Comparison of ENCODE assay signal across 16 cellular contexts in genomic region chr18:79657342-79657996, GRCh38. TPM values are rescaled to one million over a fixed set of nuclear protein-coding genes. Genes with fewer than 3 reads are reported as not detected.
A peak's percentile ranks its signal among the peaks of the same experiment; 100 is the strongest.
DNase-seq lines count a peak whose midpoint lies in the region; ATAC-seq and TF ChIP-seq lines count a peak whose summit lies in the region.
"Had no signal": no experiment of that assay in that cellular context is flagged by ENCODE, and none has a peak within 500 bp of the region (broad histone marks: within the 10 kb centered on the region; RNA-seq: fewer than 3 reads in every experiment).

No MANE protein-coding gene starts in this region.

- peaks cover 0 to 3% (median 1%) of the 10 kb centered on the region in 5 donors for H3K36me3 Mint-ChIP-seq in naive thymus-derived CD4-positive, alpha-beta T cell
- H3K36me3 Mint-ChIP-seq: CD4-positive, alpha-beta memory T cell had no signal

- H3K27me3 ChIP-seq in prostate gland (replicated peaks; ENCODE audit: insufficient read depth), result no peaks in the 10 kb centered on the region
- H3K27me3 ChIP-seq in naive thymus-derived CD4-positive, alpha-beta T cell (ENCODE audit: control insufficient read depth in 2 of 2, insufficient read depth in 2 of 2, low read length in 2 of 2), result no peaks in the 10 kb centered on the region

- no peaks in the 10 kb centered on the region for H3K4me1 Mint-ChIP-seq in naive thymus-derived CD4-positive, alpha-beta T cell
- H3K4me1 Mint-ChIP-seq: CD4-positive, alpha-beta memory T cell had no signal

- H3K36me3 ChIP-seq in prostate gland, result no peaks in the 10 kb centered on the region
- no peaks in the 10 kb centered on the region for H3K36me3 ChIP-seq in naive thymus-derived CD4-positive, alpha-beta T cell (ENCODE audit: control insufficient read depth in 2 of 3, insufficient read depth in 3 of 3, low read length in 3 of 3)
- H3K36me3 ChIP-seq: left ventricle myocardium inferior had no signal

- POLR2A ChIA-PET in naive thymus-derived CD4-positive, alpha-beta T cell (lab: Charles Lee), result no interaction called here

- peaks cover 0 to 11% (median 4%) of the 10 kb centered on the region in 11 donors for H3K9me3 Mint-ChIP-seq in naive thymus-derived CD4-positive, alpha-beta T cell

- TF ChIP-seq CTCF in choroid plexus epithelial cell (conservative IDR thresholded peaks at IDR 0.05; ENCODE audit: low read depth, low read length) (peak; percentile 29), prostate gland (IDR thresholded peaks at IDR 0.05) (peak in 2 of 4 experiments; percentile 43 to 51)

- peaks cover 3% of the 10 kb centered on the region for H3K4me1 ChIP-seq in prostate gland (replicated peaks)
- H3K4me1 ChIP-seq in naive thymus-derived CD4-positive, alpha-beta T cell (ENCODE audit: control insufficient read depth in 2 of 2, insufficient read depth in 2 of 2, low read length in 2 of 2), result no peaks in the 10 kb centered on the region
- H3K4me1 ChIP-seq: A549, left ventricle myocardium inferior had no signal

- no peak for TF ChIP-seq POLR2A in prostate gland (IDR thresholded peaks at IDR 0.05)

- H3K27ac ChIP-seq in prostate gland, result peak overlapping the region; percentile 42
- no peak overlapping the region for H3K27ac ChIP-seq in naive thymus-derived CD4-positive, alpha-beta T cell (ENCODE audit: low read depth, low read length)
- H3K27ac ChIP-seq: A549, hepatocyte, left ventricle myocardium inferior had no signal

- no peak overlapping the region for H3K4me3 Mint-ChIP-seq in naive thymus-derived CD4-positive, alpha-beta T cell
- H3K4me3 Mint-ChIP-seq: CD4-positive, alpha-beta memory T cell had no signal

- H3K4me3 ChIP-seq in choroid plexus epithelial cell (ENCODE audit: low read depth, low read length), result no peak overlapping the region
- H3K4me3 ChIP-seq in prostate gland, result no peak overlapping the region
- H3K4me3 ChIP-seq in naive thymus-derived CD4-positive, alpha-beta T cell (ENCODE audit: low read length), result no peak overlapping the region
- H3K4me3 ChIP-seq: A549, hepatocyte, left ventricle myocardium inferior had no signal

- H3K27ac Mint-ChIP-seq in naive thymus-derived CD4-positive, alpha-beta T cell, result no peak overlapping the region
- H3K27ac Mint-ChIP-seq: CD4-positive, alpha-beta memory T cell had no signal

- DNase-seq in NCI-H2107 treated with DMSO at 0.1 percent for 48 hours (lab: John Stamatoyannopoulos, UW; ENCODE audit: unreplicated experiment) (peak; percentile 50), NCI-H2107 (lab: John Stamatoyannopoulos, UW) (no peak), NCI-H345 (lab: John Stamatoyannopoulos, UW) (peak; percentile 54), choroid plexus epithelial cell (ENCODE audit: low read depth) (peak; percentile 22), prostate gland (ENCODE audit: low spot score) (peak; percentile 74), left lobe of liver (ENCODE audit: low spot score) (no peak), LoVo (ENCODE audit: low spot score) (no peak)
- no peak for DNase-seq in naive thymus-derived CD4-positive, alpha-beta T cell
- DNase-seq: activated CD8-positive, alpha-beta memory T cell treated with anti-CD3 and anti-CD28 coated beads, Interleukin-2, amount 50 U/mL, for 48 hours; activated naive CD4-positive, alpha-beta T cell treated with Interleukin-2 at 50 U/mL for 16 hours; CD4-positive, alpha-beta memory T cell; GDM1; left ventricle myocardium inferior; NCI-H526 had no signal

- ATAC-seq in naive thymus-derived CD4-positive, alpha-beta T cell, result no peak
- ATAC-seq in left lobe of liver, result no peak
- ATAC-seq: A549 had no signal

- intact Hi-C loops in prostate gland (cut with DNase I), result no loop called here
- intact Hi-C loops in naive thymus-derived CD4-positive, alpha-beta T cell (cut with micrococcal nuclease), result no loop called here

- 47% methylated on average over 21 of the region's 21 CpGs for WGBS in prostate gland

- CTCF ChIA-PET in naive thymus-derived CD4-positive, alpha-beta T cell (lab: Charles Lee), result no interaction called here

- H3K27me3 Mint-ChIP-seq in naive thymus-derived CD4-positive, alpha-beta T cell, result peaks cover 0 to 34% (median 6%) of the 10 kb centered on the region in 5 donors

- no peaks in the 10 kb centered on the region for H3K9me3 ChIP-seq in prostate gland
- H3K9me3 ChIP-seq in naive thymus-derived CD4-positive, alpha-beta T cell (ENCODE audit: control insufficient read depth in 2 of 3, low read length in 3 of 3), result no peaks in the 10 kb centered on the region
- H3K9me3 ChIP-seq: A549 had no signal

RNA-seq across cellular contexts. Expression of gene CTDP1, which starts 22.1 kb away (rescaled TPM):
- total RNA-seq in prostate gland, result 10 to 100 TPM; 23.0 to 33.6 TPM
- total RNA-seq in naive thymus-derived CD4-positive, alpha-beta T cell, result 10 to 100 TPM; 38.8 to 75.3 (median 41.2) TPM
- polyA plus RNA-seq in naive thymus-derived CD4-positive, alpha-beta T cell, result 10 to 100 TPM; 11.6 to 30.6 TPM
- total RNA-seq in left lobe of liver, result 10.1 TPM

Comparison
In these comparisons a context has a peak if more than half of its experiments do, and no peak if none do; other contexts are left out.
1. DNase-seq: peak in NCI-H2107 treated with DMSO at 0.1 percent for 48 hours (single experiment), NCI-H345 (single experiment), choroid plexus epithelial cell (single experiment) and prostate gland (single experiment); none in NCI-H2107 (single experiment), naive thymus-derived CD4-positive, alpha-beta T cell (0 of 9), left lobe of liver (single experiment) and LoVo (single experiment).